Comparison of ENCODE assay signal across 1 cellular context in the genomic region with DNA sequence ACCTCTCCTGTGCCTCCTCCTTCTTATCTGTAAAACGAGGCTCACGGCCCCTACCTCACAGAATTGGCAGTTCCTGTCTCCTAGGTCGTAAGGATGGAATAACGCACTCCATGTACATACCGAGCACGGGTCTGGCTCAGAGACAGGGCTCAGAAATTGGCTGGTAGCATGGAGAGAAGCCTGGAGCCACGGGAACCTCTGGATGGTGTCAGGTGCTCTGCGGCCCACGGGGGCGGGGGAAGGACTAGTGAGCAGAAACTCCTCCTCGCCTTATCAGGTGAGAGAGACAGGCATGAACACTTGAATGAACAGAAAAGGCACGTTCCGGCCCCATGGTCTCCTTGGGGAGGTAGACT.
TF ChIP-seq lines count a peak whose summit lies in the region.

No MANE protein-coding gene starts in this region.

TF ChIP-seq in H1, 55 proteins besides CTCF, POLR2A, EP300 and RAD21:
- no peak for TF ChIP-seq KDM1A (IDR thresholded peaks at IDR 0.05; ENCODE audit: borderline replicate concordance, low read length)
- no peak for TF ChIP-seq SRF (IDR thresholded peaks at IDR 0.05; ENCODE audit: low read depth, low read length)
- TF ChIP-seq, protein P1, sequence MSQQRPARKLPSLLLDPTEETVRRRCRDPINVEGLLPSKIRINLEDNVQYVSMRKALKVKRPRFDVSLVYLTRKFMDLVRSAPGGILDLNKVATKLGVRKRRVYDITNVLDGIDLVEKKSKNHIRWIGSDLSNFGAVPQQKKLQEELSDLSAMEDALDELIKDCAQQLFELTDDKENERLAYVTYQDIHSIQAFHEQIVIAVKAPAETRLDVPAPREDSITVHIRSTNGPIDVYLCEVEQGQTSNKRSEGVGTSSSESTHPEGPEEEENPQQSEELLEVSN (IDR thresholded peaks at IDR 0.05), result 0 out of 2 replicates have a peak, but pooled peaks have one; percentile 15
- no peak for TF ChIP-seq CREB1 (IDR thresholded peaks at IDR 0.05)
- TF ChIP-seq, protein P2, sequence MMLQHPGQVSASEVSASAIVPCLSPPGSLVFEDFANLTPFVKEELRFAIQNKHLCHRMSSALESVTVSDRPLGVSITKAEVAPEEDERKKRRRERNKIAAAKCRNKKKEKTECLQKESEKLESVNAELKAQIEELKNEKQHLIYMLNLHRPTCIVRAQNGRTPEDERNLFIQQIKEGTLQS (IDR thresholded peaks at IDR 0.05; ENCODE audit: insufficient read depth, low read depth, low read length), result 0 out of 2 replicates have a peak, but pooled peaks have one; percentile 8
- TF ChIP-seq, protein P3, sequence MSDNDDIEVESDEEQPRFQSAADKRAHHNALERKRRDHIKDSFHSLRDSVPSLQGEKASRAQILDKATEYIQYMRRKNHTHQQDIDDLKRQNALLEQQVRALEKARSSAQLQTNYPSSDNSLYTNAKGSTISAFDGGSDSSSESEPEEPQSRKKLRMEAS (IDR thresholded peaks at IDR 0.05), result peak; percentile 47; the same call in 1 of the 2 replicates
- no peak for TF ChIP-seq SP1 (IDR thresholded peaks at IDR 0.05; ENCODE audit: low read depth, low read length)
